15 cellular contexts compared by ENCODE assay signal in the genomic region with DNA sequence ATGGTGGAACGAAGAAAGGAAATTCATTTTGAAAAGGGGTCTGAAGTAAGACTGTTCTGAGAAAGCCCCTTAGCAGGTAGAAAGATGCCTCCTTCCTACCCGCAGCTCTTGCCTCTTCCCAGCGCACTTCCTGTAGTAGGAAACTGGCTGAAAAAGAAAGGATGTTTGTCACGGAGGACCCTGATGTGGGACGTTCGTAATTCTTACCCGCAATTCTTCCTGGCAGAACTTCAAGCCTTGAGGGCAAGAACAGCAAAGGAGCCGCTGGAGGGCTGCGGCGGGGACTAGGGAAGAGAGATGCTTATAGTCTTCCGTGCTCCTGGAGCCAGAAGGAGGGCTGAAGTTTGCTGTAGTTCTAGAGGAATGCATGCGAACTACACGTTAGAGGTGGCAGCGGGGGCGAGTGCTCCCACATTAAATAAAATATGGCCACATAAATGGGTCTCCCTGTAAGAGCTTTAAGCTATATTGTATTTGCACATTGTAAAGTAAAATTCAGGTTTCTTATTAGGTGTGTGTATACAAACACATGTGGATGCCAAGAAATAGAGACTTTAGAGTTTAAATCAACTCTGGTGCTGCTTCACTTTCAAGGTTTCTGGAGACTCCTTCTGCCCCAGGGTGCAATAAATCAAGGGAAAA.
DNase-seq lines count a peak whose midpoint lies in the region; ATAC-seq and TF ChIP-seq lines count a peak whose summit lies in the region.
"Had no signal": no experiment of that assay in that cellular context is flagged by ENCODE, and none has a peak within 500 bp of the region (broad histone marks: within the 10 kb centered on the region; RNA-seq: fewer than 3 reads in every experiment).

No MANE protein-coding gene starts in this region.

- no peak for TF ChIP-seq CTCF in GM13976 (IDR thresholded peaks at IDR 0.05; ENCODE audit: borderline replicate concordance, control extremely low read depth, extremely low read depth, insufficient read depth, missing control alignments)

- no peak for ATAC-seq in GM21723 (IDR thresholded peaks at IDR 0.05; ENCODE audit: unreplicated experiment)

- DNase-seq in AG20443 (ENCODE audit: low spot score) (peak; percentile 36), GM13976 (ENCODE audit: low spot score) (peak; percentile 7), UCSD-AML1 (lab: John Stamatoyannopoulos, UW; ENCODE audit: unreplicated experiment) (peak; percentile 17), kidney tubule cell (ENCODE audit: low spot score) (peak; percentile 12), HPDE6-E6E7 (ENCODE audit: extremely low spot score) (no peak), T1000 (lab: John Stamatoyannopoulos, UW) (no peak)
- DNase-seq in stimulated activated CD4-positive, alpha-beta T cell treated with anti-CD3 and anti-CD28 coated beads, Interleukin-12 subunit alpha, Interleukin-12 subunit beta, amount 100 ng/mL, for 4 hours: no peak
- DNase-seq: activated CD4-positive, alpha-beta T cell treated with anti-CD3 and anti-CD28 coated beads for 48 hours; amygdala; Caco-2; effector CD4-positive, alpha-beta T cell; MM.1S; nucleus accumbens; SHP77 had no signal

- in situ Hi-C loops in GM13976 (cut with MboI; ENCODE audit: low sequenced_read_pairs, unreplicated experiment): no loop called here

Comparison
In these comparisons a context has a peak if more than half of its experiments do, and no peak if none do; other contexts are left out.
1. DNase-seq: peak in AG20443 (single experiment), GM13976 (single experiment), UCSD-AML1 (single experiment) and kidney tubule cell (single experiment); none in stimulated activated CD4-positive, alpha-beta T cell treated with anti-CD3 and anti-CD28 coated beads, Interleukin-12 subunit alpha, Interleukin-12 subunit beta, amount 100 ng/mL, for 4 hours (single experiment), HPDE6-E6E7 (single experiment) and T1000 (single experiment).